Comparison of ENCODE assay signal across 1 cellular context in the genomic region with DNA sequence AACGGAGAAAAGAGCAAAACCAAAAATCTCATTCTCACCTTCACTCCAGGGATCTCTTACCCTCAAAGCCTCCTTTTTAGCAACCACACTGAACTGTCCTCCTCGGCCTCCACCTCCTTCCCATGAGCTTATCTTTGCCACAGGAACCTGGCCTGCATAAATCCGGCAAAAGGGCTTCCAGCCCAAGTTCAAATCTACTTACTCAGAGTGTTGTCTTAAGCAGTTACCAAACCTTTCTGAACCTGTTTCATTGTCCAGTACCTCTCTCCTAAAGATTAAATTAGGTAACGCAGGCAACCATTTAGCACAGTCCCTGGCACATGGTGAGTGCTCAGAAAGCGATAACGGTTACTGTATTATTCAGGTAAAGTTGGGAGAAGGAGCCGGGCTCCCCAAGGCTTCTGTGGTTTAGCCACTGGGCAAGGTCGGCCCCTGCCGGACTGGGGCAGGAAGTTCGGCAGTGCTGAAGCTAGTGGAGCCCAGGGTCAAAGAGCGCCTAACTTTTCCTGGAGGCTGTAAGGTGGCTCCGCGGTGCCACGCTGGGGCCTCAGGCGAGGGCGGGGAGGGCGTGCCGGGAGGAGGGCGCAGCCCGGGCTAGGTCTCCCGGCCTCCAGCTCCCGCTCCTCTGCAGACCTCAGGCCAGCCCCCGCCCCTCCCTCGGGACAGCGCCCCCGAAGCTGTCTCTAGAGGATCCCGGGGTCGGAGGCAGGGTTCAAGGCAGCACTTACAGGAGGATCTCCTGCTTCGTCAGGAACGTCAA.
TF ChIP-seq lines count a peak whose summit lies in the region.

No MANE protein-coding gene starts in this region.

TF ChIP-seq in HEK293, 187 proteins besides CTCF, POLR2A, EP300 and RAD21 (continued from another document and continues in another):
- TF ChIP-seq, protein P1, sequence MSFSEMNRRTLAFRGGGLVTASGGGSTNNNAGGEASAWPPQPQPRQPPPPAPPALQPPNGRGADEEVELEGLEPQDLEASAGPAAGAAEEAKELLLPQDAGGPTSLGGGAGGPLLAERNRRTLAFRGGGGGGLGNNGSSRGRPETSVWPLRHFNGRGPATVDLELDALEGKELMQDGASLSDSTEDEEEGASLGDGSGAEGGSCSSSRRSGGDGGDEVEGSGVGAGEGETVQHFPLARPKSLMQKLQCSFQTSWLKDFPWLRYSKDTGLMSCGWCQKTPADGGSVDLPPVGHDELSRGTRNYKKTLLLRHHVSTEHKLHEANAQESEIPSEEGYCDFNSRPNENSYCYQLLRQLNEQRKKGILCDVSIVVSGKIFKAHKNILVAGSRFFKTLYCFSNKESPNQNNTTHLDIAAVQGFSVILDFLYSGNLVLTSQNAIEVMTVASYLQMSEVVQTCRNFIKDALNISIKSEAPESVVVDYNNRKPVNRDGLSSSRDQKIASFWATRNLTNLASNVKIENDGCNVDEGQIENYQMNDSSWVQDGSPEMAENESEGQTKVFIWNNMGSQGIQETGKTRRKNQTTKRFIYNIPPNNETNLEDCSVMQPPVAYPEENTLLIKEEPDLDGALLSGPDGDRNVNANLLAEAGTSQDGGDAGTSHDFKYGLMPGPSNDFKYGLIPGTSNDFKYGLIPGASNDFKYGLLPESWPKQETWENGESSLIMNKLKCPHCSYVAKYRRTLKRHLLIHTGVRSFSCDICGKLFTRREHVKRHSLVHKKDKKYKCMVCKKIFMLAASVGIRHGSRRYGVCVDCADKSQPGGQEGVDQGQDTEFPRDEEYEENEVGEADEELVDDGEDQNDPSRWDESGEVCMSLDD (tag by site-specific recombination; IDR thresholded peaks at IDR 0.05): no peak
- TF ChIP-seq ZNF24 (tag by site-specific recombination; IDR thresholded peaks at IDR 0.05) (no peak), ZNF610 (tag by site-specific recombination; IDR thresholded peaks at IDR 0.05; ENCODE audit: borderline replicate concordance) (no peak), ZNF146 (tag by site-specific recombination; IDR thresholded peaks at IDR 0.05) (no peak), ZNF2 (tag by site-specific recombination; IDR thresholded peaks at IDR 0.05) (peak; percentile 20; the same call in 1 of the 2 replicates), ZNF585B (tag by site-specific recombination; IDR thresholded peaks at IDR 0.05) (no peak), ZNF558 (tag by site-specific recombination; IDR thresholded peaks at IDR 0.05) (no peak), ZNF239 (tag by site-specific recombination; IDR thresholded peaks at IDR 0.05) (no peak), KLF9 (tag by site-specific recombination; IDR thresholded peaks at IDR 0.05; ENCODE audit: low read depth) (no peak), HOXD13 (CRISPR knock-in tag; IDR thresholded peaks at IDR 0.05; ENCODE audit: borderline replicate concordance) (no peak), ZNF37A (tag by site-specific recombination; IDR thresholded peaks at IDR 0.05) (no peak), ZNF140 (tag by site-specific recombination; IDR thresholded peaks at IDR 0.05) (no peak), RBAK (tag by site-specific recombination; IDR thresholded peaks at IDR 0.05) (no peak), ZEB2 (tag by site-specific recombination; IDR thresholded peaks at IDR 0.05) (peak; percentile 27; the same call in 1 of the 2 replicates), ZBTB8A (tag by site-specific recombination; IDR thresholded peaks at IDR 0.05) (peak; percentile 77), GLIS2 (tag by site-specific recombination; IDR thresholded peaks at IDR 0.05) (no peak; the same call in 1 of the 2 replicates), ZFP69B (tag by site-specific recombination; IDR thresholded peaks at IDR 0.05) (no peak), ZNF169 (tag by site-specific recombination; IDR thresholded peaks at IDR 0.05) (no peak), HOXC10 (CRISPR knock-in tag; IDR thresholded peaks at IDR 0.05) (no peak), ZNF596 (tag by site-specific recombination; IDR thresholded peaks at IDR 0.05) (no peak), OSR2 (tag by site-specific recombination; IDR thresholded peaks at IDR 0.05) (no peak), ZNF248 (tag by site-specific recombination; IDR thresholded peaks at IDR 0.05) (no peak)
- TF ChIP-seq, protein P2, sequence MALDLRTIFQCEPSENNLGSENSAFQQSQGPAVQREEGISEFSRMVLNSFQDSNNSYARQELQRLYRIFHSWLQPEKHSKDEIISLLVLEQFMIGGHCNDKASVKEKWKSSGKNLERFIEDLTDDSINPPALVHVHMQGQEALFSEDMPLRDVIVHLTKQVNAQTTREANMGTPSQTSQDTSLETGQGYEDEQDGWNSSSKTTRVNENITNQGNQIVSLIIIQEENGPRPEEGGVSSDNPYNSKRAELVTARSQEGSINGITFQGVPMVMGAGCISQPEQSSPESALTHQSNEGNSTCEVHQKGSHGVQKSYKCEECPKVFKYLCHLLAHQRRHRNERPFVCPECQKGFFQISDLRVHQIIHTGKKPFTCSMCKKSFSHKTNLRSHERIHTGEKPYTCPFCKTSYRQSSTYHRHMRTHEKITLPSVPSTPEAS (tag by site-specific recombination; IDR thresholded peaks at IDR 0.05): no peak
- TF ChIP-seq, protein P3, sequence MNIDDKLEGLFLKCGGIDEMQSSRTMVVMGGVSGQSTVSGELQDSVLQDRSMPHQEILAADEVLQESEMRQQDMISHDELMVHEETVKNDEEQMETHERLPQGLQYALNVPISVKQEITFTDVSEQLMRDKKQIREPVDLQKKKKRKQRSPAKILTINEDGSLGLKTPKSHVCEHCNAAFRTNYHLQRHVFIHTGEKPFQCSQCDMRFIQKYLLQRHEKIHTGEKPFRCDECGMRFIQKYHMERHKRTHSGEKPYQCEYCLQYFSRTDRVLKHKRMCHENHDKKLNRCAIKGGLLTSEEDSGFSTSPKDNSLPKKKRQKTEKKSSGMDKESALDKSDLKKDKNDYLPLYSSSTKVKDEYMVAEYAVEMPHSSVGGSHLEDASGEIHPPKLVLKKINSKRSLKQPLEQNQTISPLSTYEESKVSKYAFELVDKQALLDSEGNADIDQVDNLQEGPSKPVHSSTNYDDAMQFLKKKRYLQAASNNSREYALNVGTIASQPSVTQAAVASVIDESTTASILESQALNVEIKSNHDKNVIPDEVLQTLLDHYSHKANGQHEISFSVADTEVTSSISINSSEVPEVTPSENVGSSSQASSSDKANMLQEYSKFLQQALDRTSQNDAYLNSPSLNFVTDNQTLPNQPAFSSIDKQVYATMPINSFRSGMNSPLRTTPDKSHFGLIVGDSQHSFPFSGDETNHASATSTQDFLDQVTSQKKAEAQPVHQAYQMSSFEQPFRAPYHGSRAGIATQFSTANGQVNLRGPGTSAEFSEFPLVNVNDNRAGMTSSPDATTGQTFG (tag by site-specific recombination; IDR thresholded peaks at IDR 0.05; ENCODE audit: borderline replicate concordance): no peak
- TF ChIP-seq, protein P4, sequence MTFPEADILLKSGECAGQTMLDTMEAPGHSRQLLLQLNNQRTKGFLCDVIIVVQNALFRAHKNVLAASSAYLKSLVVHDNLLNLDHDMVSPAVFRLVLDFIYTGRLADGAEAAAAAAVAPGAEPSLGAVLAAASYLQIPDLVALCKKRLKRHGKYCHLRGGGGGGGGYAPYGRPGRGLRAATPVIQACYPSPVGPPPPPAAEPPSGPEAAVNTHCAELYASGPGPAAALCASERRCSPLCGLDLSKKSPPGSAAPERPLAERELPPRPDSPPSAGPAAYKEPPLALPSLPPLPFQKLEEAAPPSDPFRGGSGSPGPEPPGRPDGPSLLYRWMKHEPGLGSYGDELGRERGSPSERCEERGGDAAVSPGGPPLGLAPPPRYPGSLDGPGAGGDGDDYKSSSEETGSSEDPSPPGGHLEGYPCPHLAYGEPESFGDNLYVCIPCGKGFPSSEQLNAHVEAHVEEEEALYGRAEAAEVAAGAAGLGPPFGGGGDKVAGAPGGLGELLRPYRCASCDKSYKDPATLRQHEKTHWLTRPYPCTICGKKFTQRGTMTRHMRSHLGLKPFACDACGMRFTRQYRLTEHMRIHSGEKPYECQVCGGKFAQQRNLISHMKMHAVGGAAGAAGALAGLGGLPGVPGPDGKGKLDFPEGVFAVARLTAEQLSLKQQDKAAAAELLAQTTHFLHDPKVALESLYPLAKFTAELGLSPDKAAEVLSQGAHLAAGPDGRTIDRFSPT (tag by site-specific recombination; IDR thresholded peaks at IDR 0.05): 0 out of 2 replicates have a peak, but pooled peaks have one; percentile 17
- TF ChIP-seq, protein P5, sequence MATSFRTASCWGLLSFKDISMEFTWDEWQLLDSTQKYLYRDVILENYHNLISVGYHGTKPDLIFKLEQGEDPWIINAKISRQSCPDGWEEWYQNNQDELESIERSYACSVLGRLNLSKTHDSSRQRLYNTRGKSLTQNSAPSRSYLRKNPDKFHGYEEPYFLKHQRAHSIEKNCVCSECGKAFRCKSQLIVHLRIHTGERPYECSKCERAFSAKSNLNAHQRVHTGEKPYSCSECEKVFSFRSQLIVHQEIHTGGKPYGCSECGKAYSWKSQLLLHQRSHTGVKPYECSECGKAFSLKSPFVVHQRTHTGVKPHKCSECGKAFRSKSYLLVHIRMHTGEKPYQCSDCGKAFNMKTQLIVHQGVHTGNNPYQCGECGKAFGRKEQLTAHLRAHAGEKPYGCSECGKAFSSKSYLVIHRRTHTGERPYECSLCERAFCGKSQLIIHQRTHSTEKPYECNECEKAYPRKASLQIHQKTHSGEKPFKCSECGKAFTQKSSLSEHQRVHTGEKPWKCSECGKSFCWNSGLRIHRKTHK (tag by site-specific recombination; IDR thresholded peaks at IDR 0.05): no peak
- TF ChIP-seq, protein P6, sequence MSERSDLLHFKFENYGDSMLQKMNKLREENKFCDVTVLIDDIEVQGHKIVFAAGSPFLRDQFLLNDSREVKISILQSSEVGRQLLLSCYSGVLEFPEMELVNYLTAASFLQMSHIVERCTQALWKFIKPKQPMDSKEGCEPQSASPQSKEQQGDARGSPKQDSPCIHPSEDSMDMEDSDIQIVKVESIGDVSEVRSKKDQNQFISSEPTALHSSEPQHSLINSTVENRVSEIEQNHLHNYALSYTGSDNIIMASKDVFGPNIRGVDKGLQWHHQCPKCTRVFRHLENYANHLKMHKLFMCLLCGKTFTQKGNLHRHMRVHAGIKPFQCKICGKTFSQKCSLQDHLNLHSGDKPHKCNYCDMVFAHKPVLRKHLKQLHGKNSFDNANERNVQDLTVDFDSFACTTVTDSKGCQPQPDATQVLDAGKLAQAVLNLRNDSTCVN (tag by site-specific recombination; optimal IDR thresholded peaks at IDR 0.05): no peak
- TF ChIP-seq, protein P7, sequence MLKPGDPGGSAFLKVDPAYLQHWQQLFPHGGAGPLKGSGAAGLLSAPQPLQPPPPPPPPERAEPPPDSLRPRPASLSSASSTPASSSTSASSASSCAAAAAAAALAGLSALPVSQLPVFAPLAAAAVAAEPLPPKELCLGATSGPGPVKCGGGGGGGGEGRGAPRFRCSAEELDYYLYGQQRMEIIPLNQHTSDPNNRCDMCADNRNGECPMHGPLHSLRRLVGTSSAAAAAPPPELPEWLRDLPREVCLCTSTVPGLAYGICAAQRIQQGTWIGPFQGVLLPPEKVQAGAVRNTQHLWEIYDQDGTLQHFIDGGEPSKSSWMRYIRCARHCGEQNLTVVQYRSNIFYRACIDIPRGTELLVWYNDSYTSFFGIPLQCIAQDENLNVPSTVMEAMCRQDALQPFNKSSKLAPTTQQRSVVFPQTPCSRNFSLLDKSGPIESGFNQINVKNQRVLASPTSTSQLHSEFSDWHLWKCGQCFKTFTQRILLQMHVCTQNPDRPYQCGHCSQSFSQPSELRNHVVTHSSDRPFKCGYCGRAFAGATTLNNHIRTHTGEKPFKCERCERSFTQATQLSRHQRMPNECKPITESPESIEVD (tag by site-specific recombination; IDR thresholded peaks at IDR 0.05): no peak
- TF ChIP-seq, protein P8, sequence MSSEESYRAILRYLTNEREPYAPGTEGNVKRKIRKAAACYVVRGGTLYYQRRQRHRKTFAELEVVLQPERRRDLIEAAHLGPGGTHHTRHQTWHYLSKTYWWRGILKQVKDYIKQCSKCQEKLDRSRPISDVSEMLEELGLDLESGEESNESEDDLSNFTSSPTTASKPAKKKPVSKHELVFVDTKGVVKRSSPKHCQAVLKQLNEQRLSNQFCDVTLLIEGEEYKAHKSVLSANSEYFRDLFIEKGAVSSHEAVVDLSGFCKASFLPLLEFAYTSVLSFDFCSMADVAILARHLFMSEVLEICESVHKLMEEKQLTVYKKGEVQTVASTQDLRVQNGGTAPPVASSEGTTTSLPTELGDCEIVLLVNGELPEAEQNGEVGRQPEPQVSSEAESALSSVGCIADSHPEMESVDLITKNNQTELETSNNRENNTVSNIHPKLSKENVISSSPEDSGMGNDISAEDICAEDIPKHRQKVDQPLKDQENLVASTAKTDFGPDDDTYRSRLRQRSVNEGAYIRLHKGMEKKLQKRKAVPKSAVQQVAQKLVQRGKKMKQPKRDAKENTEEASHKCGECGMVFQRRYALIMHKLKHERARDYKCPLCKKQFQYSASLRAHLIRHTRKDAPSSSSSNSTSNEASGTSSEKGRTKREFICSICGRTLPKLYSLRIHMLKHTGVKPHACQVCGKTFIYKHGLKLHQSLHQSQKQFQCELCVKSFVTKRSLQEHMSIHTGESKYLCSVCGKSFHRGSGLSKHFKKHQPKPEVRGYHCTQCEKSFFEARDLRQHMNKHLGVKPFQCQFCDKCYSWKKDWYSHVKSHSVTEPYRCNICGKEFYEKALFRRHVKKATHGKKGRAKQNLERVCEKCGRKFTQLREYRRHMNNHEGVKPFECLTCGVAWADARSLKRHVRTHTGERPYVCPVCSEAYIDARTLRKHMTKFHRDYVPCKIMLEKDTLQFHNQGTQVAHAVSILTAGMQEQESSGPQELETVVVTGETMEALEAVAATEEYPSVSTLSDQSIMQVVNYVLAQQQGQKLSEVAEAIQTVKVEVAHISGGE (tag by site-specific recombination; conservative IDR thresholded peaks at IDR 0.05; ENCODE audit: low read depth): no peak
- TF ChIP-seq, protein P9, sequence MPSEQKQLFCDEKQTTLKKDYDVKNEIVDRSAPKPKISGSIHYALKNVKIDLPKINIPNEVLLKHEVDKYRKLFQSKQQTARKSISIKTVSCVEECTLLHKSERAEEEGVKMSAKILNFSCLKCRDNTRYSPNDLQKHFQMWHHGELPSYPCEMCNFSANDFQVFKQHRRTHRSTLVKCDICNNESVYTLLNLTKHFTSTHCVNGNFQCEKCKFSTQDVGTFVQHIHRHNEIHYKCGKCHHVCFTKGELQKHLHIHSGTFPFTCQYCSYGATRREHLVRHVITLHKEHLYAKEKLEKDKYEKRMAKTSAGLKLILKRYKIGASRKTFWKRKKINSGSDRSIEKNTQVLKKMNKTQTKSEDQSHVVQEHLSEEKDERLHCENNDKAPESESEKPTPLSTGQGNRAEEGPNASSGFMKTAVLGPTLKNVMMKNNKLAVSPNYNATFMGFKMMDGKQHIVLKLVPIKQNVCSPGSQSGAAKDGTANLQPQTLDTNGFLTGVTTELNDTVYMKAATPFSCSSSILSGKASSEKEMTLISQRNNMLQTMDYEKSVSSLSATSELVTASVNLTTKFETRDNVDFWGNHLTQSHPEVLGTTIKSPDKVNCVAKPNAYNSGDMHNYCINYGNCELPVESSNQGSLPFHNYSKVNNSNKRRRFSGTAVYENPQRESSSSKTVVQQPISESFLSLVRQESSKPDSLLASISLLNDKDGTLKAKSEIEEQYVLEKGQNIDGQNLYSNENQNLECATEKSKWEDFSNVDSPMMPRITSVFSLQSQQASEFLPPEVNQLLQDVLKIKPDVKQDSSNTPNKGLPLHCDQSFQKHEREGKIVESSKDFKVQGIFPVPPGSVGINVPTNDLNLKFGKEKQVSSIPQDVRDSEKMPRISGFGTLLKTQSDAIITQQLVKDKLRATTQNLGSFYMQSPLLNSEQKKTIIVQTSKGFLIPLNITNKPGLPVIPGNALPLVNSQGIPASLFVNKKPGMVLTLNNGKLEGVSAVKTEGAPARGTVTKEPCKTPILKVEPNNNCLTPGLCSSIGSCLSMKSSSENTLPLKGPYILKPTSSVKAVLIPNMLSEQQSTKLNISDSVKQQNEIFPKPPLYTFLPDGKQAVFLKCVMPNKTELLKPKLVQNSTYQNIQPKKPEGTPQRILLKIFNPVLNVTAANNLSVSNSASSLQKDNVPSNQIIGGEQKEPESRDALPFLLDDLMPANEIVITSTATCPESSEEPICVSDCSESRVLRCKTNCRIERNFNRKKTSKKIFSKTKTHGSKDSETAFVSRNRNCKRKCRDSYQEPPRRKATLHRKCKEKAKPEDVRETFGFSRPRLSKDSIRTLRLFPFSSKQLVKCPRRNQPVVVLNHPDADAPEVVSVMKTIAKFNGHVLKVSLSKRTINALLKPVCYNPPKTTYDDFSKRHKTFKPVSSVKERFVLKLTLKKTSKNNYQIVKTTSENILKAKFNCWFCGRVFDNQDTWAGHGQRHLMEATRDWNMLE (tag by site-specific recombination; conservative IDR thresholded peaks at IDR 0.05; ENCODE audit: low read depth): no peak
